In genomic region chr13:75175575-75175974, GRCh38 we compare ENCODE assay signal across 19 cellular contexts.
"Had no signal": no experiment of that assay in that cellular context is flagged by ENCODE, and none has a peak within 500 bp of the region (broad histone marks: within the 10 kb centered on the region; RNA-seq: fewer than 3 reads in every experiment).

No MANE protein-coding gene starts in this region.

- DNase-seq: activated CD4-positive, alpha-beta T cell treated with anti-CD3 and anti-CD28 coated beads, Interleukin-2, amount 10 ng/mL, durations not matched to agents 7 days and 5 days; activated CD8-positive, alpha-beta memory T cell treated with anti-CD3 and anti-CD28 coated beads, Interleukin-2, amount 50 U/mL, for 4 hours; activated naive CD4-positive, alpha-beta T cell treated with anti-CD3 and anti-CD28 coated beads, Interleukin-2, amount 10 ng/mL, durations not matched to agents 7 days and 5 days; activated naive CD8-positive, alpha-beta T cell treated with anti-CD3 and anti-CD28 coated beads, Interleukin-2, amount 50 U/mL, for 24 hours; activated T-cell treated with anti-CD3 and anti-CD28 coated beads, Interleukin-2, amount 50 U/mL, for 4 hours; caudate nucleus; heart left ventricle; left lung; nephron progenitor cell; occipital lobe; retina; stimulated activated CD8-positive, alpha-beta memory T cell treated with anti-CD3 and anti-CD28 coated beads, Interleukin-4, amount 100 ng/mL, for 48 hours; stimulated activated naive CD4-positive, alpha-beta T cell; T-helper 1 cell; T-helper 9 cell; thyroid gland had no signal

- H3K4me1 ChIP-seq: gastroesophageal sphincter, heart left ventricle, left lung, thyroid gland had no signal

- H3K27ac ChIP-seq: gastroesophageal sphincter, heart left ventricle, left lung, thyroid gland had no signal

- H3K9me3 ChIP-seq: gastroesophageal sphincter, left lung, thyroid gland had no signal

- H3K36me3 ChIP-seq: gastroesophageal sphincter, heart left ventricle, left lung, thyroid gland had no signal

- H3K4me3 ChIP-seq: gastroesophageal sphincter, heart left ventricle, left lung, thyroid gland had no signal

- ATAC-seq: activated CD4-positive, CD25-positive, alpha-beta regulatory T cell treated with anti-CD3 and anti-CD28 coated beads, Interleukin-2, amount 50 U/mL, for 24 hours; activated naive CD8-positive, alpha-beta T cell treated with anti-CD3 and anti-CD28 coated beads, Interleukin-2, amount 50 U/mL, for 24 hours; activated T-cell treated with anti-CD3 and anti-CD28 coated beads, Interleukin-2, amount 50 U/mL, for 4 hours; esophagus mucosa; gastroesophageal sphincter; heart left ventricle; left lung had no signal

- H3K27me3 ChIP-seq: gastroesophageal sphincter, heart left ventricle, left lung, thyroid gland had no signal
